In the genomic region with DNA sequence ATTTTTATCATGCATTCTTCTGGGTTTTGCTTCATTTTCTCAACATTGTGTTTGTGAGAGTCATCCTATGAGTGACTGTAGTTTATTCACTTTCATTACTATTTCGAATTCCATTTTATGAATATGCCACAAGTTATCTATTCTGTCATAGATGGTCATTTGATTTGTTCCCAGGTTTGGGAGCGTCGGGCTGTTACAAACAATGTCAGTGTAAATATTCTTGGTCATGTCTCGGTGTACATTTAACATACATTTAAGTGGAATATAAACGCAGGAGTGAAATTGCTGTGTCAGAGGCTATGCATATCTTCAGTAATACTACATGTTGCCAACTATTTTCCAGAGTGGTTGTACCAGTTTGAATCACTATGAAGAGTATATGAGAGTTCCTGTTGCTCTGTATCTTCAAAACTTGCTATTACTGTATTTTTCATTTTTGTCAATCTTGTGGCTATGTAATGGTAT, we compare ENCODE assay signal across 16 cellular contexts. TPM values are rescaled to one million over a fixed set of nuclear protein-coding genes. Genes with fewer than 3 reads are reported as not detected.
A peak's percentile ranks its signal among the peaks of the same experiment; 100 is the strongest.
DNase-seq lines count a peak whose midpoint lies in the region; ATAC-seq and TF ChIP-seq lines count a peak whose summit lies in the region.
"Had no signal": no experiment of that assay in that cellular context is flagged by ENCODE, and none has a peak within 500 bp of the region (broad histone marks: within the 10 kb centered on the region; RNA-seq: fewer than 3 reads in every experiment).

No MANE protein-coding gene starts in this region.

- H3K4me1 Mint-ChIP-seq in neural progenitor cell = peaks cover 31% of the 10 kb centered on the region

- H3K36me3 Mint-ChIP-seq in neural progenitor cell = peaks cover 44% of the 10 kb centered on the region

- peaks cover 62% of the 10 kb centered on the region for H3K79me2 ChIP-seq in Loucy (ENCODE audit: insufficient read depth, low read length)
- peaks cover 69% of the 10 kb centered on the region for H3K79me2 ChIP-seq in mammary epithelial cell (ENCODE audit: insufficient read depth, low read length)
- H3K79me2 ChIP-seq in neural progenitor cell (ENCODE audit: low read depth) = peaks cover 68% of the 10 kb centered on the region

- H3K9me3 ChIP-seq in Loucy (ENCODE audit: insufficient read depth, low read depth, low read length) (peaks cover 5% of the 10 kb centered on the region; the same call in 1 of the 2 replicates), mammary epithelial cell (replicated peaks; ENCODE audit: insufficient read depth, low read length) (peaks cover 15% of the 10 kb centered on the region), neural progenitor cell (ENCODE audit: low read depth) (peaks cover 18% of the 10 kb centered on the region), prostate gland (no peaks in the 10 kb centered on the region)

- H3K36me3 ChIP-seq in Loucy (ENCODE audit: insufficient read depth, low read length) (no peaks in the 10 kb centered on the region), mammary epithelial cell (ENCODE audit: insufficient read depth, low read length) (no peaks in the 10 kb centered on the region), neural progenitor cell (peaks cover 27% of the 10 kb centered on the region), prostate gland (no peaks in the 10 kb centered on the region)
- H3K36me3 ChIP-seq: esophagus muscularis mucosa had no signal

- in situ Hi-C loops in mammary epithelial cell (cut with MboI; ENCODE audit: low sequenced_read_pairs in 2 of 2) = loop anchor here in 1 of 2 donors (5.0 kb wide), 1 partner anchor 43 kb away; no protein-coding TSS in a partner anchor

- H3K27ac ChIP-seq in mammary epithelial cell (ENCODE audit: insufficient read depth, low read depth, low read length) (no peak overlapping the region), neural progenitor cell (no peak overlapping the region), prostate gland (no peak overlapping the region)
- H3K27ac ChIP-seq: esophagus muscularis mucosa, tibial nerve had no signal

- no peaks in the 10 kb centered on the region for H3K9me2 ChIP-seq in Loucy (replicated peaks; ENCODE audit: low read depth, low read length)

- H3K27me3 ChIP-seq in Loucy (ENCODE audit: insufficient read depth, low read length, poor library complexity, severe bottlenecking) = peaks cover 16% of the 10 kb centered on the region
- H3K27me3 ChIP-seq in mammary epithelial cell (ENCODE audit: insufficient read depth, low read length) = no peaks in the 10 kb centered on the region
- H3K27me3 ChIP-seq in neural progenitor cell = peaks cover 31% of the 10 kb centered on the region
- no peaks in the 10 kb centered on the region for H3K27me3 ChIP-seq in prostate gland (replicated peaks; ENCODE audit: insufficient read depth)
- H3K27me3 ChIP-seq: esophagus muscularis mucosa, tibial nerve had no signal

- BruUV-seq in mammary epithelial cell (replicated peaks; lab: Mats Ljungman, UMichigan) = no TSS peak

- H3K27me3 Mint-ChIP-seq in neural progenitor cell (ENCODE audit: insufficient read depth, low read depth) = peaks cover 4% of the 10 kb centered on the region

- no peak for TF ChIP-seq POLR2A in prostate gland (IDR thresholded peaks at IDR 0.05)

- WGBS in mammary epithelial cell (ENCODE audit: low coverage, missing lambda C conversion rate) = 98% methylated on average over 5 of the region's 5 CpGs
- WGBS in prostate gland = 98% methylated on average over 5 of the region's 5 CpGs

- H4K20me1 ChIP-seq in Loucy (ENCODE audit: insufficient read depth, low read length, poor library complexity, severe bottlenecking) = peaks cover under 1% of the 10 kb centered on the region
- H4K20me1 ChIP-seq in mammary epithelial cell (ENCODE audit: insufficient read depth, low read length) = no peaks in the 10 kb centered on the region
- no peaks in the 10 kb centered on the region for H4K20me1 ChIP-seq in neural progenitor cell (ENCODE audit: low read depth)

- 0 out of 2 replicates have a peak, but pooled peaks cover 3% of the 10 kb centered on the region for H3F3A ChIP-seq in Loucy (ENCODE audit: low read depth)
- peaks cover 20% of the 10 kb centered on the region for H3F3A ChIP-seq in neural progenitor cell (ENCODE audit: low read depth)

- H3K9ac ChIP-seq in Loucy (ENCODE audit: low read depth, low read length, poor library complexity, severe bottlenecking) = no peak overlapping the region
- H3K9ac ChIP-seq in mammary epithelial cell (ENCODE audit: insufficient read depth, low read length) = no peak overlapping the region
- H3K9ac ChIP-seq in neural progenitor cell = no peak overlapping the region

- H3K4me1 ChIP-seq in Loucy (ENCODE audit: insufficient read depth, low read length, poor library complexity, severe bottlenecking) (peaks cover 25% of the 10 kb centered on the region), mammary epithelial cell (ENCODE audit: insufficient read depth, low read length) (peaks cover 13% of the 10 kb centered on the region), neural progenitor cell (peaks cover 6% of the 10 kb centered on the region), prostate gland (replicated peaks) (no peaks in the 10 kb centered on the region)

- peak overlapping the region; percentile 0 for H3K4me3 Mint-ChIP-seq in neural progenitor cell

- intact Hi-C loops in mammary epithelial cell (cut with micrococcal nuclease) (no loop called here), prostate gland (cut with DNase I) (no loop called here)

- no peak for TF ChIP-seq CTCF in Loucy (conservative IDR thresholded peaks at IDR 0.05; ENCODE audit: low read length)
- TF ChIP-seq CTCF in mammary epithelial cell (conservative IDR thresholded peaks at IDR 0.05 in 1 of 2, IDR thresholded peaks at IDR 0.05 in 1 of 2; ENCODE audit: extremely low read depth in 1 of 2, insufficient read depth in 1 of 2, low read depth in 1 of 2, low read length in 2 of 2) = no peak
- no peak for TF ChIP-seq CTCF in neural progenitor cell (IDR thresholded peaks at IDR 0.05)
- TF ChIP-seq CTCF in prostate gland (IDR thresholded peaks at IDR 0.05) = no peak

- H3K4me3 ChIP-seq in Loucy (ENCODE audit: low read length, poor library complexity, severe bottlenecking) = peak overlapping the region; percentile 81
- peak overlapping the region in 1 of 3 experiments; percentile 17 for H3K4me3 ChIP-seq in mammary epithelial cell (replicated peaks in 1 of 3; ENCODE audit: insufficient read depth in 1 of 3, low read depth in 2 of 3, low read length in 3 of 3)
- peak overlapping the region; percentile 20 for H3K4me3 ChIP-seq in neural progenitor cell
- no peak overlapping the region for H3K4me3 ChIP-seq in prostate gland
- H3K4me3 ChIP-seq: tibial nerve had no signal

- no peak for ATAC-seq in HG02870 (IDR thresholded peaks at IDR 0.05; ENCODE audit: unreplicated experiment)
- ATAC-seq: SK-N-SH treated with all-trans-retinoic acid at 6 μM for 48 hours had no signal

- H3K4me2 ChIP-seq in Loucy (ENCODE audit: low read depth, low read length, poor library complexity, severe bottlenecking) (peak overlapping the region; percentile 93), mammary epithelial cell (ENCODE audit: insufficient read depth, low read depth, low read length) (peak overlapping the region; percentile 98), neural progenitor cell (no peak overlapping the region)

- no peak overlapping the region for H3K27ac Mint-ChIP-seq in neural progenitor cell

- dilution Hi-C loops in mammary epithelial cell (cut with HindIII; ENCODE audit: low sequenced_read_pairs) = no loop called here

- peak; percentile 3 for DNase-seq in DMS53 (lab: John Stamatoyannopoulos, UW)
- no peak for DNase-seq in DMS53 treated with DMSO at 0.1 percent for 48 hours (lab: John Stamatoyannopoulos, UW; ENCODE audit: unreplicated experiment)
- peak; percentile 27 for DNase-seq in mammary epithelial cell
- DNase-seq in neural progenitor cell (ENCODE audit: low spot score) = no peak
- DNase-seq in NCI-H146 treated with DMSO at 0.1 percent for 48 hours (lab: John Stamatoyannopoulos, UW; ENCODE audit: unreplicated experiment) = no peak
- DNase-seq in prostate gland (ENCODE audit: low spot score) = no peak
- DNase-seq: activated CD4-positive, alpha-beta T cell treated with anti-CD3 and anti-CD28 coated beads, Interleukin-2, amount 50 U/mL, for 1 hour; GF-D8; Karpas-422; kidney glomerular epithelial cell; NCI-H510A treated with DMSO at 0.1 percent for 48 hours had no signal

- H2AFZ ChIP-seq in Loucy (ENCODE audit: low read length) = no peak overlapping the region
- no peak overlapping the region for H2AFZ ChIP-seq in mammary epithelial cell (ENCODE audit: low read depth, low read length)
- no peak overlapping the region for H2AFZ ChIP-seq in neural progenitor cell (replicated peaks)

- H3K9me3 Mint-ChIP-seq in neural progenitor cell = peaks cover 43% of the 10 kb centered on the region

- CTCF ChIA-PET in mammary epithelial cell (lab: Charles Lee; ENCODE audit: low non-redundant PET) = interaction anchor here (0.7 kb wide), 1 partner anchor 35 kb away, joined by 4 read pairs; no protein-coding TSS in a partner anchor

RNA-seq across cellular contexts. Expression of gene TRIM44, which starts 2.4 kb away (rescaled TPM):
- 10 to 100 TPM; 27.7 to 55.7 TPM for total RNA-seq in mammary epithelial cell
- 46.0 TPM for polyA plus RNA-seq in mammary epithelial cell
- 211 TPM for polyA minus RNA-seq in mammary epithelial cell
- total RNA-seq in neural progenitor cell (ENCODE audit: low replicate concordance) = 28.5 and 44.1 TPM in 2 replicates
- total RNA-seq in prostate gland = 10 to 100 TPM; 30.6 to 33.2 TPM

RNA-seq across cellular contexts. Expression of gene FJX1, which starts 46.7 kb away (rescaled TPM):
- 10 to 100 TPM; 38.5 to 53.8 TPM for total RNA-seq in mammary epithelial cell
- 20.4 TPM for polyA plus RNA-seq in mammary epithelial cell
- polyA minus RNA-seq in mammary epithelial cell = 12.6 TPM
- total RNA-seq in neural progenitor cell (ENCODE audit: low replicate concordance) = 53.3 and 155 TPM in 2 replicates
- 10 to 100 TPM; 10.8 to 13.7 TPM for total RNA-seq in prostate gland

Comparison
In these comparisons a context has a peak if more than half of its experiments do, and no peak if none do; other contexts are left out.
1. DNase-seq: peak in DMS53 (single experiment) and mammary epithelial cell (single experiment); none in DMS53 treated with DMSO at 0.1 percent for 48 hours (single experiment), neural progenitor cell (single experiment), NCI-H146 treated with DMSO at 0.1 percent for 48 hours (single experiment) and prostate gland (single experiment).
2. H3K4me3 ChIP-seq: peak in Loucy (single experiment) and neural progenitor cell (single experiment); none in prostate gland (0 of 2).